In the genomic region with DNA sequence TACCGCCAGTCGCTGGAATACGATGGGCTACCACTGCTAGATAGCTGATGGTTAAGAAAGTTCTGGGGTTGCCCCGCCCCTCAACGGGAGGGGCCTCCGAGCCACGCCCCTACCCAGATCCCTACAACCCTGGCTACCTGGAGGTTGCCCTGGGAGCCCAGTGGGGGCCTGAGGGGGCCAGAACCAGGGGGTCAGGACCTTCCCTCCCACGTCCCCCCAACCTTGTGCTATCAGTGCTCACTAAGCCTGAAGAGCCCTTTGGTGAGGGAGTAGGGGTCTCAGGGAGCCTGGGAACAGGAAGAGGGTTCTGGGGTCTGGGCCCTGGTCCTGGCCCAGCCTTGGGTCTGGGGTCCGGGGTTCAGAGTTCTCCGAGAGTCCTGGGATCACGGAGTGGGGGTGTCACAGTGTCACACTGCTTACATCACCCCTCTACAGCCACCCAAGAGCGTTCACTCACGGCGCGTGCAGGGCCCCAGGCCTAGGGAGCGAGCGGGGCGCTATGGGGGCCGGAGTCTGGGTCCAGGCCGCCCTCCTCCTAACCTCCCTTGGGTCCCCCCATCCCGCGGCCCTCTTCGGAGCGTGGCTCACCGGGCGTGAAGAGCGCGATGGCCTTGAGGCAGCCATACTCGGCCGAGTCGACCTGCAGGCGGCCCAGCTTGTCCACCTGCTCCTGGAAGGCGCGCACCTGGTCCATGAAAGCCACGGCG, we compare ENCODE assay signal across 8 cellular contexts. TPM values are rescaled to one million over a fixed set of nuclear protein-coding genes. Genes with fewer than 3 reads are reported as not detected.
DNase-seq lines count a peak whose midpoint lies in the region; ATAC-seq and TF ChIP-seq lines count a peak whose summit lies in the region.

No MANE protein-coding gene starts in this region.

- peaks cover 33% of the 10 kb centered on the region for H3K79me2 ChIP-seq in DND-41 (ENCODE audit: insufficient read depth, low read length)

- no peaks in the 10 kb centered on the region for H3K9me3 Mint-ChIP-seq in effector memory CD8-positive, alpha-beta T cell

- H3K4me3 Mint-ChIP-seq in effector memory CD8-positive, alpha-beta T cell: peak overlapping the region; percentile 70 to 80

- H3K27me3 ChIP-seq in DND-41 (ENCODE audit: insufficient read depth, low read length, poor library complexity): no peaks in the 10 kb centered on the region
- no peaks in the 10 kb centered on the region for H3K27me3 ChIP-seq in HAP-1 (ENCODE audit: low read depth)
- no peaks in the 10 kb centered on the region for H3K27me3 ChIP-seq in mucosa of rectum (ENCODE audit: control insufficient read depth in 2 of 2, insufficient read depth in 2 of 2, low read length in 2 of 2)
- H3K27me3 ChIP-seq in suprapubic skin: no peaks in the 10 kb centered on the region

- peak; percentile 68 for ATAC-seq in DND-41 (ENCODE audit: insufficient read depth, low read depth)
- ATAC-seq in effector memory CD8-positive, alpha-beta T cell (replicated peaks): peak; percentile 55

- peaks cover 38% of the 10 kb centered on the region for H3K36me3 ChIP-seq in DND-41 (ENCODE audit: insufficient read depth, low read length)
- H3K36me3 ChIP-seq in HAP-1 (replicated peaks): peaks cover 60% of the 10 kb centered on the region
- H3K36me3 ChIP-seq in mucosa of rectum (ENCODE audit: control insufficient read depth in 2 of 2, insufficient read depth in 2 of 2, low read length in 2 of 2): peaks cover 34 to 40% of the 10 kb centered on the region in 2 donors
- H3K36me3 ChIP-seq in suprapubic skin: peaks cover 34% of the 10 kb centered on the region

- H3K27me3 Mint-ChIP-seq in effector memory CD8-positive, alpha-beta T cell: no peaks in the 10 kb centered on the region

- no peak for TF ChIP-seq EP300 in suprapubic skin (IDR thresholded peaks at IDR 0.05)

- peak overlapping the region; percentile 79 for H3K27ac ChIP-seq in DND-41 (ENCODE audit: low read length)
- peak overlapping the region; percentile 68 to 75 for H3K27ac ChIP-seq in mucosa of rectum (ENCODE audit: low read depth in 2 of 2, low read length in 2 of 2)
- H3K27ac ChIP-seq in suprapubic skin: peak overlapping the region; percentile 40

- in situ Hi-C loops in HAP-1 (cut with MboI; ENCODE audit: low sequenced_read_pairs): no loop called here

- H2AFZ ChIP-seq in DND-41 (ENCODE audit: low read depth, low read length): peak overlapping the region; percentile 77

- WGBS in suprapubic skin: 19% methylated on average over 7 of the region's 36 CpGs

- H3K4me1 Mint-ChIP-seq in effector memory CD8-positive, alpha-beta T cell (ENCODE audit: low read depth in 2 of 2): peaks cover 6% of the 10 kb centered on the region in 2 donors

- peaks cover 12% of the 10 kb centered on the region for H3K36me3 Mint-ChIP-seq in effector memory CD8-positive, alpha-beta T cell (ENCODE audit: insufficient read depth)

- peaks cover 32% of the 10 kb centered on the region for H4K20me1 ChIP-seq in DND-41 (ENCODE audit: insufficient read depth, low read length)

- H3K4me3 ChIP-seq in DND-41 (ENCODE audit: low read depth in 1 of 2, low read length in 2 of 2) (peak overlapping the region; percentile 77 to 90), HAP-1 (peak overlapping the region; percentile 54), mucosa of rectum (ENCODE audit: low read length in 2 of 2) (peak overlapping the region; percentile 60 to 63), suprapubic skin (peak overlapping the region; percentile 59)

- H3K4me1 ChIP-seq in DND-41 (ENCODE audit: insufficient read depth, low read length) (peaks cover 27% of the 10 kb centered on the region), HAP-1 (peaks cover 12% of the 10 kb centered on the region), mucosa of rectum (ENCODE audit: control insufficient read depth in 2 of 2, insufficient read depth in 2 of 2, low read length in 2 of 2) (peaks cover 23 to 31% of the 10 kb centered on the region in 2 donors), suprapubic skin (peaks cover 30% of the 10 kb centered on the region)

- TF ChIP-seq POLR2A in suprapubic skin (IDR thresholded peaks at IDR 0.05): no peak

- peak overlapping the region; percentile 100 for H3K4me2 ChIP-seq in DND-41 (ENCODE audit: insufficient read depth, low read length)

- peak overlapping the region; percentile 9 to 16 for H3K27ac Mint-ChIP-seq in effector memory CD8-positive, alpha-beta T cell

- DNase-seq in DND-41 (peak; percentile 74), HAP-1 (ENCODE audit: low spot score in 2 of 2) (peak; percentile 53 to 80), NCI-H1930 (lab: John Stamatoyannopoulos, UW) (peak; percentile 15), suprapubic skin (ENCODE audit: low spot score in 2 of 2) (no peak)
- peak; percentile 54 for DNase-seq in activated CD4-positive, alpha-beta T cell treated with anti-CD3 and anti-CD28 coated beads, Interleukin-2, amount 50 U/mL, for 1 hour
- peak in 2 of 3 experiments; percentile 37 to 50 for DNase-seq in effector memory CD8-positive, alpha-beta T cell
- no peak for DNase-seq in NK-92 treated with Interleukin-12 subunit alpha and Interleukin-12 subunit beta, amount 100 ng/mL, for 24 hours (lab: John Stamatoyannopoulos, UW)

- TF ChIP-seq CTCF in DND-41 (IDR thresholded peaks at IDR 0.05; ENCODE audit: borderline replicate concordance, extremely low read depth, low read length, poor library complexity, severe bottlenecking) (no peak), suprapubic skin (IDR thresholded peaks at IDR 0.05) (no peak)

- H3K9me3 ChIP-seq in DND-41 (ENCODE audit: insufficient read depth, low read length, severe bottlenecking) (no peaks in the 10 kb centered on the region), HAP-1 (no peaks in the 10 kb centered on the region), mucosa of rectum (ENCODE audit: control insufficient read depth in 2 of 2, low read length in 2 of 2) (no peaks in the 10 kb centered on the region), suprapubic skin (no peaks in the 10 kb centered on the region)

- H3K9ac ChIP-seq in DND-41 (ENCODE audit: low read depth, low read length) (peak overlapping the region; percentile 80), mucosa of rectum (ENCODE audit: low read depth in 1 of 2, low read length in 2 of 2) (peak overlapping the region in 1 of 2 donors; percentile 27)

RNA-seq across cellular contexts. Expression of a gene that starts 9.0 kb away (rescaled TPM):
- total RNA-seq in suprapubic skin: 1 to 10 TPM; 2.7 to 9.7 (median 4.8) TPM

RNA-seq across cellular contexts. Expression of a gene that starts 10.7 kb away (rescaled TPM):
- total RNA-seq in suprapubic skin: 10 to 100 TPM; 25.8 to 79.3 (median 54.8) TPM

RNA-seq across cellular contexts. Expression of a gene that starts 19.9 kb away (rescaled TPM):
- total RNA-seq in suprapubic skin: 10 to 100 TPM; 17.3 to 25.2 (median 21.6) TPM

RNA-seq across cellular contexts. Expression of a gene that starts 29.5 kb away (rescaled TPM):
- 1 to 10 TPM; 1.2 to 8.4 (median 2.1) TPM for total RNA-seq in suprapubic skin

RNA-seq across cellular contexts. Expression of a gene that starts 32.2 kb away (rescaled TPM):
- 10 to 100 TPM; 54.6 to 66.8 (median 63.7) TPM for total RNA-seq in suprapubic skin

Comparison
In these comparisons a context has a peak if more than half of its experiments do, and no peak if none do; other contexts are left out.
1. DNase-seq: peak in DND-41 (single experiment), HAP-1 (2 of 2), NCI-H1930 (2 of 2), activated CD4-positive, alpha-beta T cell treated with anti-CD3 and anti-CD28 coated beads, Interleukin-2, amount 50 U/mL, for 1 hour (single experiment) and effector memory CD8-positive, alpha-beta T cell (2 of 3); none in suprapubic skin (0 of 2) and NK-92 treated with Interleukin-12 subunit alpha and Interleukin-12 subunit beta, amount 100 ng/mL, for 24 hours (single experiment).
2. Peak in every context shown above with its lines, with median percentiles within 50 percentile points of each other: H3K27ac ChIP-seq and H3K4me3 ChIP-seq.